ENCODE assay signal across 1 cellular context in genomic region chr17:35082073-35082657, GRCh38.
TF ChIP-seq lines count a peak whose summit lies in the region.

No MANE protein-coding gene starts in this region.

TF ChIP-seq in WTC11, 78 proteins besides CTCF, POLR2A, EP300 and RAD21 (continued from another document):
- TF ChIP-seq ATF2 (CRISPR knock-in tag; IDR thresholded peaks at IDR 0.05; ENCODE audit: borderline replicate concordance, low read depth) (no peak), E2F5 (CRISPR knock-in tag; IDR thresholded peaks at IDR 0.05) (no peak), MAX (CRISPR knock-in tag; IDR thresholded peaks at IDR 0.05) (no peak), ATF6 (CRISPR knock-in tag; IDR thresholded peaks at IDR 0.05) (no peak), ZNF423 (CRISPR knock-in tag; IDR thresholded peaks at IDR 0.05) (no peak), CREB1 (CRISPR knock-in tag; IDR thresholded peaks at IDR 0.05) (no peak), EMX1 (CRISPR knock-in tag; IDR thresholded peaks at IDR 0.05) (no peak), ZNF138 (CRISPR knock-in tag; conservative IDR thresholded peaks at IDR 0.05) (no peak), ETV6 (CRISPR knock-in tag; IDR thresholded peaks at IDR 0.05) (no peak), JUN (CRISPR knock-in tag; IDR thresholded peaks at IDR 0.05) (no peak)
TF ChIP-seq in WTC11: peak in this region for 0.
